8 cellular contexts compared by ENCODE assay signal in the genomic region with DNA sequence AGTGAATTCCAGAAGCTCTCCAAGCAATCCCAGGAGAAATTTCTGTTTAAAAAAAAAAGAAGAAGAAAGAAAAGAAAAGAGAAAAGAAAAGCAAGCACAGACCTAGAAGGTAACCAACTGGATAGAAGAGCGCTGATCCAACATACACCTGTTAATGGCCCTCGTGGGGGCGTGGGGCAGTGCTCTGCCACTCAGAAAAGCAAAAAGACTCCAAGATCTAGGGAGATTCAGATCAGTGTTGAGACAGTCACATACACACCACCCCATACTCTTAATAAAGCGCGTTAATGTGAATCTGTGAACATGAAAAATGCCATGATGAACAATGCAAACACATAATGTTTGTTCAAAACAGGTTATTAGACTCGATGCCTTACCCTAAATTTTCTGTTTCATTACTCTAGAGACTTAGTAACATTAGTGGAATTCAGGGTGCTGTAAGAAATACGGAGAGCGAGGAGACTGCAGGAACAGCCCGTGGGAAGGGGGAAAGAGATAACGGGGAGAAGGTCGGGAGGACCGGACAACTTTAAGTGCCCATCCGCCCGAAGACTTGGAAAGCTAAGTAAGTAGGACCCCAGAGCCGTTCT. TPM values are rescaled to one million over a fixed set of nuclear protein-coding genes. Genes with fewer than 3 reads are reported as not detected.
DNase-seq lines count a peak whose midpoint lies in the region; ATAC-seq, FAIRE-seq and TF ChIP-seq lines count a peak whose summit lies in the region.

No MANE protein-coding gene starts in this region.

- H3K4me1 ChIP-seq in tibial artery, result peaks cover 0 to 22% (median 17%) of the 10 kb centered on the region in 4 donors

- H3K27me3 ChIP-seq in WERI-Rb-1 (ENCODE audit: insufficient read depth, low read depth, severe bottlenecking) (no peaks in the 10 kb centered on the region), tibial artery (no peaks in the 10 kb centered on the region)

- intact Hi-C loops in tibial artery (cut with DNase I; ENCODE audit: low total_unique reads), result no loop called here

- FAIRE-seq in GM12891 (lab: Jason Lieb, UNC), result no peak

- H3K27ac ChIP-seq in WERI-Rb-1, result no peak overlapping the region
- H3K27ac ChIP-seq in tibial artery, result peak overlapping the region; percentile 78 to 81

- peak overlapping the region; percentile 81 for H3K4me3 ChIP-seq in WERI-Rb-1 (ENCODE audit: low read depth, low read length)
- H3K4me3 ChIP-seq in tibial artery, result peak overlapping the region; percentile 61 to 81

- TF ChIP-seq CTCF in WERI-Rb-1 (IDR thresholded peaks at IDR 0.05; ENCODE audit: low read depth, low read length) (no peak), tibial artery (IDR thresholded peaks at IDR 0.05) (no peak)

- H3K9me3 ChIP-seq in WERI-Rb-1 (ENCODE audit: severe bottlenecking), result no peaks in the 10 kb centered on the region
- no peaks in the 10 kb centered on the region for H3K9me3 ChIP-seq in tibial artery

- no peak for ATAC-seq in HG03521 (IDR thresholded peaks at IDR 0.05; ENCODE audit: unreplicated experiment)

- no peak for TF ChIP-seq POLR2A in GM12891 (IDR thresholded peaks at IDR 0.05; ENCODE audit: low read depth, low read length)

- H3K36me3 ChIP-seq in WERI-Rb-1 (no peaks in the 10 kb centered on the region), tibial artery (peaks cover 10 to 19% (median 14%) of the 10 kb centered on the region in 3 donors)

- peak; percentile 66 for DNase-seq in NCI-H510A treated with DMSO at 0.1 percent for 48 hours (lab: John Stamatoyannopoulos, UW)
- DNase-seq in NCI-H510A (lab: John Stamatoyannopoulos, UW), result no peak
- DNase-seq in WERI-Rb-1, result no peak
- DNase-seq in inferior parietal cortex (ENCODE audit: extremely low spot score), result peak; percentile 44
- DNase-seq in tibial artery, result no peak
- DNase-seq in GM12891 (ENCODE audit: insufficient read length, low spot score), result no peak
- DNase-seq in COR-L47 (lab: John Stamatoyannopoulos, UW), result no peak

TF ChIP-seq in GM12891, 5 proteins besides CTCF, POLR2A, EP300 and RAD21:
- no peak for TF ChIP-seq POLR2AphosphoS5 (IDR thresholded peaks at IDR 0.05; ENCODE audit: low read depth, low read length)
- no peak for TF ChIP-seq TAF1 (IDR thresholded peaks at IDR 0.05; ENCODE audit: low read depth, low read length)
- no peak for TF ChIP-seq POU2F2 (IDR thresholded peaks at IDR 0.05; ENCODE audit: low read depth, low read length)
- TF ChIP-seq SPI1 (IDR thresholded peaks at IDR 0.05; ENCODE audit: low read depth, low read length), result no peak
- TF ChIP-seq PAX5 (IDR thresholded peaks at IDR 0.05; ENCODE audit: insufficient read depth, low read length, severe bottlenecking), result no peak

RNA-seq across cellular contexts. Expression of a gene that starts 0.4 kb away (rescaled TPM):
- polyA plus RNA-seq in GM12891 (2012; ENCODE audit: low read depth, missing spikeins), result 16.7 TPM

RNA-seq across cellular contexts. Expression of a gene that starts 0.8 kb away (rescaled TPM):
- 5.6 TPM for polyA plus RNA-seq in GM12891 (2012; ENCODE audit: low read depth, missing spikeins)

Comparison
In these comparisons a context has a peak if more than half of its experiments do, and no peak if none do; other contexts are left out.
1. DNase-seq: peak in NCI-H510A treated with DMSO at 0.1 percent for 48 hours (single experiment) and inferior parietal cortex (single experiment); none in NCI-H510A (single experiment), WERI-Rb-1 (single experiment), tibial artery (0 of 2), GM12891 (single experiment) and COR-L47 (single experiment).